1 cellular context compared by ENCODE assay signal in the genomic region with DNA sequence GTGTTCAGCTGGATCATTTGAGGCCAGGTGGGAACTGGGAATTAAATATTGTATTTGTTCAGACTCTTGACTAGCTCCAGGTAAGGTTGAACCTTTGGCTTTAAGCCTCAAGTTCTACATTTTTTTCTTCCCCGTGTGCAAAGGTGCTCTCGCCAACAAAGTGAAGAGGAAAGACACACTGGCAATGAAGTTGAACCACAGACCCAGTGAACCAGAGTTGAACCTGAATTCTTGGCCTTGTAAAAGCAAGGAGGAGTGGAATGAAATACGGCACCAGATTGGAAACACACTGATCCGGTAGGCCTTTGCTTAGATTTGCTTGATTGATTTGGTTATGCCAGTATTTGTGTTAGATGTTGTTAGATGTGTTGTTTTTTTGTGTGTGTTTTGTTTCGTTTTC.
TF ChIP-seq lines count a peak whose summit lies in the region.

No MANE protein-coding gene starts in this region.

TF ChIP-seq in K562, 482 proteins besides CTCF, POLR2A, EP300 and RAD21:
- TF ChIP-seq PTRF (tag; IDR thresholded peaks at IDR 0.05), result no peak
- no peak for TF ChIP-seq ZNF318 (IDR thresholded peaks at IDR 0.05; ENCODE audit: borderline replicate concordance in 1 of 2, low read depth in 1 of 2)
- TF ChIP-seq, protein P1, sequence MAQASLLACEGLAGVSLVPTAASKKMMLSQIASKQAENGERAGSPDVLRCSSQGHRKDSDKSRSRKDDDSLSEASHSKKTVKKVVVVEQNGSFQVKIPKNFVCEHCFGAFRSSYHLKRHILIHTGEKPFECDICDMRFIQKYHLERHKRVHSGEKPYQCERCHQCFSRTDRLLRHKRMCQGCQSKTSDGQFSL (CRISPR knock-in tag; IDR thresholded peaks at IDR 0.05), result no peak
- TF ChIP-seq, protein P1 (tag; IDR thresholded peaks at IDR 0.05), result no peak
- TF ChIP-seq TCFL5 (CRISPR knock-in tag; conservative IDR thresholded peaks at IDR 0.05), result no peak
- no peak for TF ChIP-seq ZNF76 (CRISPR knock-in tag; IDR thresholded peaks at IDR 0.05; ENCODE audit: borderline replicate concordance)
- no peak for TF ChIP-seq POU5F1 (IDR thresholded peaks at IDR 0.05; ENCODE audit: borderline replicate concordance, low read depth, low read length, partially characterized antibody)
- no peak for TF ChIP-seq MECOM (CRISPR knock-in tag; IDR thresholded peaks at IDR 0.05)
- TF ChIP-seq ZNF184 (CRISPR knock-in tag; IDR thresholded peaks at IDR 0.05), result no peak
- TF ChIP-seq ZFP30 (CRISPR knock-in tag; IDR thresholded peaks at IDR 0.05; ENCODE audit: borderline replicate concordance), result no peak
- no peak for TF ChIP-seq ZNF75A (CRISPR knock-in tag; IDR thresholded peaks at IDR 0.05)
- no peak for TF ChIP-seq FOXK1 (CRISPR knock-in tag; IDR thresholded peaks at IDR 0.05; ENCODE audit: borderline replicate concordance)
- no peak for TF ChIP-seq BHLHE40 (IDR thresholded peaks at IDR 0.05; ENCODE audit: low read length)
- TF ChIP-seq MAX (CRISPR knock-in tag; IDR thresholded peaks at IDR 0.05), result no peak
